1 cellular context compared by ENCODE assay signal in genomic region chr17:12842936-12843335, GRCh38.
TF ChIP-seq lines count a peak whose summit lies in the region.

No MANE protein-coding gene starts in this region.

TF ChIP-seq in GM23338, 12 proteins besides CTCF, POLR2A, EP300 and RAD21 (continued from another document):
- no peak for TF ChIP-seq ZNF462 (CRISPR knock-in tag; IDR thresholded peaks at IDR 0.05)
- TF ChIP-seq ETS1 (IDR thresholded peaks at IDR 0.05) = no peak
- TF ChIP-seq EZH2 (IDR thresholded peaks at IDR 0.05; ENCODE audit: low read depth, unreplicated experiment) = no peak
- no peak for TF ChIP-seq ZNF331 (CRISPR knock-in tag; IDR thresholded peaks at IDR 0.05; ENCODE audit: low read depth)
